8 cellular contexts compared by ENCODE assay signal in genomic region chr14:23988610-23989363, GRCh38. TPM values are rescaled to one million over a fixed set of nuclear protein-coding genes. Genes with fewer than 3 reads are reported as not detected.
DNase-seq lines count a peak whose midpoint lies in the region; ATAC-seq and TF ChIP-seq lines count a peak whose summit lies in the region.
"Not testable (repeated sequence)": the region's sequence is repeated elsewhere in the genome, so short reads cannot be mapped to it uniquely, and the experiment has no call there.

Gene DHRS4L2 (plus strand): TSS chr14:23988929. CDS start chr14:23988948, 19 bp downstream.

- H3K4me1 ChIP-seq in NT2/D1 (ENCODE audit: insufficient read depth, insufficient read length) = not testable (repeated sequence)

- H3K4me3 Mint-ChIP-seq in CD14-positive monocyte = peak within 1 kb of the TSS; percentile 80 to 89
- H3K4me3 Mint-ChIP-seq in effector memory CD8-positive, alpha-beta T cell = peak within 1 kb of the TSS; percentile 82 to 91

- intact Hi-C loops in CD14-positive monocyte (cut with micrococcal nuclease) = loop anchor here in 1 of 2 donors (5.0 to 10.0 kb wide), 2 partner anchors 44 to 116 kb away; no protein-coding TSS in a partner anchor

- peaks cover 53% of the 10 kb centered on the region for H3K4me1 Mint-ChIP-seq in CD14-positive monocyte
- H3K4me1 Mint-ChIP-seq in effector memory CD8-positive, alpha-beta T cell (ENCODE audit: low read depth in 2 of 2) = peaks cover 17 to 19% of the 10 kb centered on the region in 2 donors

- peak within 1 kb of the TSS; percentile 15 for H3K4me3 ChIP-seq in NT2/D1 (ENCODE audit: insufficient read length, low read depth)

- not testable (repeated sequence) for H3K27me3 ChIP-seq in NT2/D1 (ENCODE audit: insufficient read depth, insufficient read length)

- H3K9me3 Mint-ChIP-seq in CD14-positive monocyte; effector memory CD8-positive, alpha-beta T cell: not testable (repeated sequence)

- H3K36me3 Mint-ChIP-seq in CD14-positive monocyte; effector memory CD8-positive, alpha-beta T cell (ENCODE audit: insufficient read depth): not testable (repeated sequence)

- H3K27ac Mint-ChIP-seq in CD14-positive monocyte = peak within 1 kb of the TSS; percentile 80 to 87 (median 83)
- peak within 1 kb of the TSS; percentile 80 to 95 for H3K27ac Mint-ChIP-seq in effector memory CD8-positive, alpha-beta T cell

- DNase-seq in CD14-positive monocyte (ENCODE audit: low spot score) = peak; percentile 54
- DNase-seq in NT2/D1 (ENCODE audit: low read depth, low spot score) = not testable (repeated sequence)
- peak; percentile 63 to 70 (median 69) for DNase-seq in activated CD8-positive, alpha-beta memory T cell treated with anti-CD3 and anti-CD28 coated beads for 48 hours (ENCODE audit: low read depth in 2 of 3, low spot score in 2 of 3)
- DNase-seq in effector memory CD8-positive, alpha-beta T cell = peak; percentile 57 to 65 (median 60)
- peak; percentile 57 to 68 for DNase-seq in lung microvascular endothelial cell (ENCODE audit: low read depth in 2 of 2)
- DNase-seq in stimulated activated CD4-positive, alpha-beta T cell treated with anti-CD3 and anti-CD28 coated beads, Interleukin-4, amount 100 ng/mL, for 4 hours = peak; percentile 69 to 79

- H3K9ac ChIP-seq in NT2/D1 (ENCODE audit: insufficient read length, low read depth) = peak within 1 kb of the TSS; percentile 61

- peak; percentile 83 for ATAC-seq in GM19324 (IDR thresholded peaks at IDR 0.05; ENCODE audit: low FRiP score, unreplicated experiment)
- peak; percentile 90 for ATAC-seq in HG03196 (IDR thresholded peaks at IDR 0.05; ENCODE audit: unreplicated experiment)
- ATAC-seq in effector memory CD8-positive, alpha-beta T cell (replicated peaks) = peak; percentile 95

- not testable (repeated sequence) for H3K27me3 Mint-ChIP-seq in CD14-positive monocyte (ENCODE audit: low read depth in 3 of 3); effector memory CD8-positive, alpha-beta T cell

- H3K36me3 ChIP-seq in NT2/D1 (ENCODE audit: insufficient read depth, insufficient read length, low read length) = not testable (repeated sequence)

- not testable (repeated sequence) for H3K9me3 ChIP-seq in NT2/D1 (ENCODE audit: insufficient read depth, low read length)

- TF ChIP-seq CTCF in CD14-positive monocyte (IDR thresholded peaks at IDR 0.05) = not testable (repeated sequence)

RNA-seq across cellular contexts. Expression of gene DHRS4L2, which starts in this region (rescaled TPM):
- polyA plus RNA-seq in CD14-positive monocyte = 10 to 100 TPM; 42.6 to 46.6 TPM
- total RNA-seq in lung microvascular endothelial cell = 9.4 and 9.5 TPM in 2 replicates
